In genomic region chr14:103869406-103870143, GRCh38 we compare ENCODE assay signal across 15 cellular contexts.
"Had no signal": no experiment of that assay in that cellular context is flagged by ENCODE, and none has a peak within 500 bp of the region (broad histone marks: within the 10 kb centered on the region; RNA-seq: fewer than 3 reads in every experiment).

No MANE protein-coding gene starts in this region.

- H3K27ac ChIP-seq: esophagus muscularis mucosa, ovary, tibial nerve had no signal

- H3K4me3 ChIP-seq: esophagus muscularis mucosa, ovary, tibial nerve had no signal

- DNase-seq: activated CD4-positive, alpha-beta T cell treated with anti-CD3 and anti-CD28 coated beads for 48 hours; activated CD8-positive, alpha-beta memory T cell treated with anti-CD3 and anti-CD28 coated beads, Interleukin-2, amount 50 U/mL, for 48 hours; activated gamma-delta T cell treated with Interleukin-2 at 50 U/mL for 16 hours; amniotic stem cell; hypothalamus; kidney glomerular epithelial cell; nephron progenitor cell; ovary; stimulated activated CD4-positive, alpha-beta T cell treated with anti-CD3 and anti-CD28 coated beads, Interleukin-2, amount 100 ng/mL, for 48 hours; T-cell; T-helper 9 cell had no signal

- H3K27me3 ChIP-seq: ovary, tibial nerve had no signal

- FAIRE-seq: colon had no signal

- ATAC-seq: stimulated activated memory B cell treated with anti-CD40 and anti-IgM and Interleukin-4, amounts not matched to agents 10 μg/mL and 1 μg/mL and 100 μg/mL, for 72 hours; T-cell had no signal

- H3K9me3 ChIP-seq: esophagus muscularis mucosa, ovary, tibial nerve had no signal

- H3K36me3 ChIP-seq: esophagus muscularis mucosa, ovary, tibial nerve had no signal
